In genomic region chr22:29951675-29952413, GRCh38 we compare ENCODE assay signal across 1 cellular context.
TF ChIP-seq lines count a peak whose summit lies in the region.

No MANE protein-coding gene starts in this region.

TF ChIP-seq in WTC11, 78 proteins besides CTCF, POLR2A, EP300 and RAD21 (continued from another document):
- no peak for TF ChIP-seq USF2 (CRISPR knock-in tag; IDR thresholded peaks at IDR 0.05)
- TF ChIP-seq MAX (CRISPR knock-in tag; IDR thresholded peaks at IDR 0.05) = no peak
- no peak for TF ChIP-seq ZNF532 (CRISPR knock-in tag; IDR thresholded peaks at IDR 0.05; ENCODE audit: borderline replicate concordance)
- no peak for TF ChIP-seq ZNF423 (CRISPR knock-in tag; IDR thresholded peaks at IDR 0.05)
- no peak for TF ChIP-seq NFYB (CRISPR knock-in tag; conservative IDR thresholded peaks at IDR 0.05; ENCODE audit: low read depth)
- no peak for TF ChIP-seq IRF1 (CRISPR knock-in tag; IDR thresholded peaks at IDR 0.05)
- no peak for TF ChIP-seq SMAD4 (CRISPR knock-in tag; IDR thresholded peaks at IDR 0.05)
- no peak for TF ChIP-seq GABPB1 (CRISPR knock-in tag; IDR thresholded peaks at IDR 0.05)
- TF ChIP-seq ZMAT4 (CRISPR knock-in tag; IDR thresholded peaks at IDR 0.05) = no peak
- no peak for TF ChIP-seq STAT6 (CRISPR knock-in tag; conservative IDR thresholded peaks at IDR 0.05; ENCODE audit: low read depth)
- TF ChIP-seq ATF3 (CRISPR knock-in tag; conservative IDR thresholded peaks at IDR 0.05) = no peak
- no peak for TF ChIP-seq SMAD3 (CRISPR knock-in tag; IDR thresholded peaks at IDR 0.05; ENCODE audit: borderline replicate concordance)
- TF ChIP-seq GTF2I (CRISPR knock-in tag; conservative IDR thresholded peaks at IDR 0.05) = no peak
